Comparison of ENCODE assay signal across 8 cellular contexts in the genomic region with DNA sequence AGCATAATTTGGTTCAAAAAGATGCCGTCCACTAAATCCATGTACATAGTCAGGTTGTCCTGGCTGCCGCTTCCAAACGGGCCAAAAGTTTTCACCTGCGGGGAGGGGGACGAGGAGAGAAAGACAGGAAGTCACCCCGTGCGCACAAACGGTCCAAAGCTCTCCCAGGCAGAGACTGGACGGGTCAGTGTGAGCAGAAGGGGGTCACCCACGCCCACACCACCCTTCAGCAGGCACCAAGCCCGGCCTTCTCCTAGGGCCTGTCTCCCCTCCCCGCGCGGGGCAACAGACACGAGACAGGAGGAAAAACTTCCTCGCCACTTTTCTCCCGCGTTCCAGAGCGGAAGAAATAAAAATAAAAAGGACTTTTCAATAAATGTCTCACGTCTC. TPM values are rescaled to one million over a fixed set of nuclear protein-coding genes. Genes with fewer than 3 reads are reported as not detected.
A peak's percentile ranks its signal among the peaks of the same experiment; 100 is the strongest.
DNase-seq lines count a peak whose midpoint lies in the region; ATAC-seq, FAIRE-seq and TF ChIP-seq lines count a peak whose summit lies in the region.

No MANE protein-coding gene starts in this region.

- H3K36me3 ChIP-seq in HUES64 (ENCODE audit: insufficient read depth, low read length), result peaks cover 11% of the 10 kb centered on the region; the same call in 1 of the 2 replicates
- H3K36me3 ChIP-seq in bronchial epithelial cell (ENCODE audit: control insufficient read depth, insufficient read depth, low read length), result no peaks in the 10 kb centered on the region

- H3K4me1 ChIP-seq in HUES64 (ENCODE audit: insufficient read depth, low read length) (peaks cover 29% of the 10 kb centered on the region), mononuclear cell (ENCODE audit: insufficient read depth, low read length) (peaks cover 78% of the 10 kb centered on the region)

- no peak for FAIRE-seq in bronchial epithelial cell (lab: Jason Lieb, UNC)

- H3K4me3 ChIP-seq in HUES64 (ENCODE audit: low read length) (peak overlapping the region; percentile 77), bronchial epithelial cell (ENCODE audit: low read depth, low read length) (peak overlapping the region; percentile 68), mononuclear cell (ENCODE audit: low read length) (peak overlapping the region; percentile 95)

- ATAC-seq in HG03460 (IDR thresholded peaks at IDR 0.05; ENCODE audit: unreplicated experiment), result no peak

- WGBS in HUES64, result 1% methylated on average over 20 of the region's 20 CpGs

- no peak for TF ChIP-seq CTCF in C4-2B (conservative IDR thresholded peaks at IDR 0.05)
- no peak for TF ChIP-seq CTCF in bronchial epithelial cell (IDR thresholded peaks at IDR 0.05; ENCODE audit: insufficient read depth, low read length, severe bottlenecking)
- no peak for TF ChIP-seq CTCF in GM10266 (IDR thresholded peaks at IDR 0.05; ENCODE audit: control insufficient read depth, insufficient read depth, low read depth, missing control alignments)

- H3K27ac ChIP-seq in C4-2B, result peak overlapping the region; percentile 98
- H3K27ac ChIP-seq in HUES64 (ENCODE audit: low read depth, low read length), result no peak overlapping the region

- no peaks in the 10 kb centered on the region for H3K27me3 ChIP-seq in HUES64 (ENCODE audit: insufficient read depth, low read length)
- H3K27me3 ChIP-seq in bronchial epithelial cell (ENCODE audit: control insufficient read depth, insufficient read depth, low read length), result no peaks in the 10 kb centered on the region
- no peaks in the 10 kb centered on the region for H3K27me3 ChIP-seq in mononuclear cell (ENCODE audit: insufficient read depth, low read length)

- DNase-seq in bronchial epithelial cell (ENCODE audit: low read depth) (no peak), GM19238 (ENCODE audit: insufficient read length, low spot score) (no peak), GM10266 (ENCODE audit: extremely low spot score) (no peak), NCI-H446 treated with DMSO at 0.1 percent for 48 hours (lab: John Stamatoyannopoulos, UW) (no peak)

- H3K9ac ChIP-seq in HUES64 (ENCODE audit: low read depth, low read length), result peak overlapping the region; percentile 85

- H3K9me3 ChIP-seq in HUES64 (ENCODE audit: insufficient read depth, low read depth, low read length) (no peaks in the 10 kb centered on the region), mononuclear cell (ENCODE audit: low read depth, low read length) (no peaks in the 10 kb centered on the region)

RNA-seq across cellular contexts. Expression of gene CCDC88C, which starts 0.9 kb away (rescaled TPM):
- polyA plus RNA-seq in HUES64 (2013, experiment 1 of 2), result 17.3 TPM
- polyA plus RNA-seq in HUES64 (2013, experiment 2 of 2), result 19.0 TPM
- total RNA-seq in bronchial epithelial cell (20.4 and 21.3 TPM in 2 replicates), mononuclear cell (174 TPM)
